Comparison of ENCODE assay signal across 34 cellular contexts in genomic region chr6:123744840-123745239, GRCh38. TPM values are rescaled to one million over a fixed set of nuclear protein-coding genes. Genes with fewer than 3 reads are reported as not detected.
"Had no signal": no experiment of that assay in that cellular context is flagged by ENCODE, and none has a peak within 500 bp of the region (broad histone marks: within the 10 kb centered on the region; RNA-seq: fewer than 3 reads in every experiment).

No MANE protein-coding gene starts in this region.

- ATAC-seq: activated naive CD4-positive, alpha-beta T cell treated with anti-CD3 and anti-CD28 coated beads, Interleukin-2, amount 50 U/mL, for 72 hours; activated naive CD8-positive, alpha-beta T cell treated with anti-CD3 and anti-CD28 coated beads, Interleukin-2, amount 50 U/mL, for 24 hours; activated T-cell treated with anti-CD3 and anti-CD28 coated beads, Interleukin-2, amount 50 U/mL, for 4 hours; activated T-cell treated with anti-CD3 and anti-CD28 coated beads, Interleukin-2, amount 50 U/mL, for 72 hours; activated T-helper 17 cell treated with anti-CD3 and anti-CD28 coated beads, Interleukin-2, amount 50 U/mL, for 72 hours; body of pancreas had no signal

- H3K36me3 ChIP-seq: adrenal gland, brain microvascular endothelial cell, breast epithelium, cardiac muscle cell had no signal

- H3K9me3 ChIP-seq: adrenal gland, body of pancreas, breast epithelium had no signal

- H3K4me1 ChIP-seq: adrenal gland, body of pancreas, breast epithelium had no signal

- H3K27ac ChIP-seq: adrenal gland, body of pancreas, brain microvascular endothelial cell, breast epithelium, cardiac muscle cell had no signal

- DNase-seq: activated effector memory CD4-positive, alpha-beta T cell treated with anti-CD3 and anti-CD28 coated beads, Interleukin-2, amount 50 U/mL, for 16 hours; activated effector memory CD4-positive, alpha-beta T cell treated with Interleukin-2 at 50 U/mL for 16 hours; activated gamma-delta T cell; activated gamma-delta T cell treated with Interleukin-2 at 50 U/mL for 16 hours; activated naive CD4-positive, alpha-beta T cell; activated naive CD4-positive, alpha-beta T cell treated with anti-CD3 and anti-CD28 coated beads for 36 hours; activated naive CD4-positive, alpha-beta T cell treated with anti-CD3 and anti-CD28 coated beads, Interleukin-2, amount 10 ng/mL, durations not matched to agents 7 days and 5 days; activated naive CD4-positive, alpha-beta T cell treated with anti-CD3 and anti-CD28 coated beads, Interleukin-2, amount 50 U/mL, for 16 hours; activated naive CD4-positive, alpha-beta T cell treated with Interleukin-2 at 50 U/mL for 16 hours; activated naive CD8-positive, alpha-beta T cell treated with anti-CD3 and anti-CD28 coated beads for 36 hours; activated naive CD8-positive, alpha-beta T cell treated with anti-CD3 and anti-CD28 coated beads, Interleukin-2, amount 10 ng/mL, durations not matched to agents 7 days and 5 days; activated naive CD8-positive, alpha-beta T cell treated with anti-CD3 and anti-CD28 coated beads, Interleukin-2, amount 50 U/mL, for 24 hours; activated T-cell treated with anti-CD3 and anti-CD28 coated beads for 4 hours; activated T-cell treated with anti-CD3 and anti-CD28 coated beads, Interleukin-2, amount 50 U/mL, for 1 hour; activated T-cell treated with anti-CD3 and anti-CD28 coated beads, Interleukin-2, amount 50 U/mL, for 24 hours; activated T-cell treated with anti-CD3 and anti-CD28 coated beads, Interleukin-2, amount 50 U/mL, for 4 hours; activated T-cell treated with anti-CD3 and anti-CD28 coated beads, Interleukin-2, amount 50 U/mL, for 48 hours; activated T-cell treated with anti-CD3 and anti-CD28 coated beads, Interleukin-2, amount 50 U/mL, for 72 hours; adrenal gland; amniotic stem cell; amygdala; anterior cingulate cortex; aorta; body of pancreas; brain microvascular endothelial cell; caudate nucleus; central memory CD4-positive, alpha-beta T cell; cerebellar nuclear complex had no signal

- H3K27me3 ChIP-seq: adrenal gland, body of pancreas, brain microvascular endothelial cell, breast epithelium, cardiac muscle cell had no signal

- H3K4me3 ChIP-seq: adrenal gland, body of pancreas, breast epithelium, cardiac muscle cell had no signal

RNA-seq across cellular contexts. Expression of gene NKAIN2, which starts 58.8 kb away (rescaled TPM):
- total RNA-seq: activated naive CD4-positive, alpha-beta T cell treated with anti-CD3 and anti-CD28 coated beads for 36 hours; activated naive CD4-positive, alpha-beta T cell treated with anti-CD3 and anti-CD28 coated beads, Interleukin-2, amount 50 U/mL, for 72 hours; activated naive CD8-positive, alpha-beta T cell treated with anti-CD3 and anti-CD28 coated beads for 36 hours; activated naive CD8-positive, alpha-beta T cell treated with anti-CD3 and anti-CD28 coated beads, Interleukin-2, amount 10 ng/mL, durations not matched to agents 7 days and 5 days; activated T-cell treated with anti-CD3 and anti-CD28 coated beads, Interleukin-2, amount 50 U/mL, for 4 hours; activated T-cell treated with anti-CD3 and anti-CD28 coated beads, Interleukin-2, amount 50 U/mL, for 72 hours; activated T-helper 1 cell treated with anti-CD3 and anti-CD28 coated beads, Interleukin-12 subunit alpha, Interleukin-12 subunit beta, Interleukin-2, Interleukin-4 antibody, amounts not matched to agents 30 ng/mL and 10 ng/mL and 1 ng/mL, durations not matched to agents 14 hours and 24 hours and 36 hours; activated T-helper 17 cell treated with anti-CD3 and anti-CD28 coated beads, Interleukin-2, amount 50 U/mL, for 72 hours; activated T-helper 2 cell treated with anti-CD3 and anti-CD28 coated beads, Interferon-gamma antibody, Interleukin-2, Interleukin-4, amounts not matched to agents 10 μg/mL and 5 μg/mL and 100 μg/mL, durations not matched to agents 14 hours and 24 hours and 36 hours; body of pancreas; cardiac muscle cell had no signal
- polyA plus RNA-seq: aorta had no signal
